9 cellular contexts compared by ENCODE assay signal in genomic region chr6:18823782-18824386, GRCh38.
DNase-seq lines count a peak whose midpoint lies in the region; ATAC-seq and TF ChIP-seq lines count a peak whose summit lies in the region.
"Had no signal": no experiment of that assay in that cellular context is flagged by ENCODE, and none has a peak within 500 bp of the region (broad histone marks: within the 10 kb centered on the region; RNA-seq: fewer than 3 reads in every experiment).

No MANE protein-coding gene starts in this region.

- no peak overlapping the region for H3K4me3 Mint-ChIP-seq in Calu3 (ENCODE audit: low read depth, unreplicated experiment)
- H3K4me3 Mint-ChIP-seq: T-helper 1 cell treated with Interleukin-12 subunit alpha and Interleukin-12 subunit beta and Interleukin-4 antibody, amounts not matched to agents 30 μg/mL and 1 μg/mL, for 36 hours had no signal

- CTCF ChIA-PET in Calu3 (lab: Charles Lee) = no interaction called here

- no peak overlapping the region for H3K27ac Mint-ChIP-seq in Calu3 (ENCODE audit: unreplicated experiment)
- H3K27ac Mint-ChIP-seq: T-helper 1 cell treated with Interleukin-12 subunit alpha and Interleukin-12 subunit beta and Interleukin-4 antibody, amounts not matched to agents 30 μg/mL and 1 μg/mL, for 36 hours had no signal

- H3K36me3 Mint-ChIP-seq in Calu3 (ENCODE audit: insufficient read depth, unreplicated experiment) = no peaks in the 10 kb centered on the region

- BruUV-seq in Calu3 (replicated peaks; lab: Mats Ljungman, UMichigan) = no TSS peak

- no peak overlapping the region for H3K4me3 ChIP-seq in WI38 (ENCODE audit: low read depth, low read length)

- peak; percentile 41 for ATAC-seq in HG02885 (IDR thresholded peaks at IDR 0.05; ENCODE audit: poor library complexity, unreplicated experiment)
- no peak for ATAC-seq in GM18868 (IDR thresholded peaks at IDR 0.05; ENCODE audit: unreplicated experiment)
- ATAC-seq in GM21528 (IDR thresholded peaks at IDR 0.05; ENCODE audit: low FRiP score, unreplicated experiment) = no peak

- DNase-seq in Calu3 (peak; percentile 16), iris pigment epithelial cell (ENCODE audit: low read depth) (peak; percentile 20), 8988T (no peak), SIG-M5 (lab: John Stamatoyannopoulos, UW) (no peak)

- H3K27me3 Mint-ChIP-seq in Calu3 (ENCODE audit: unreplicated experiment) = no peaks in the 10 kb centered on the region

- no peaks in the 10 kb centered on the region for H3K4me1 Mint-ChIP-seq in Calu3 (ENCODE audit: low read depth, unreplicated experiment)

- TF ChIP-seq CTCF in Calu3 (IDR thresholded peaks at IDR 0.05; ENCODE audit: unreplicated experiment) = no peak
- peak; percentile 32; the same call in 1 of the 2 replicates for TF ChIP-seq CTCF in WI38 (IDR thresholded peaks at IDR 0.05; ENCODE audit: low read depth, low read length)

- H3K9me3 Mint-ChIP-seq in Calu3 (ENCODE audit: low read depth, unreplicated experiment) = peaks cover 17% of the 10 kb centered on the region

- intact Hi-C loops in Calu3 (cut with micrococcal nuclease; ENCODE audit: unreplicated experiment) = no loop called here

Comparison
In these comparisons a context has a peak if more than half of its experiments do, and no peak if none do; other contexts are left out.
1. DNase-seq: peak in Calu3 (single experiment) and iris pigment epithelial cell (single experiment); none in 8988T (single experiment) and SIG-M5 (single experiment).